Comparison of ENCODE assay signal across 27 cellular contexts in genomic region chr16:31274831-31275816, GRCh38. TPM values are rescaled to one million over a fixed set of nuclear protein-coding genes. Genes with fewer than 3 reads are reported as not detected.
DNase-seq lines count a peak whose midpoint lies in the region; ATAC-seq, FAIRE-seq and TF ChIP-seq lines count a peak whose summit lies in the region.
"Had no signal": no experiment of that assay in that cellular context is flagged by ENCODE, and none has a peak within 500 bp of the region (broad histone marks: within the 10 kb centered on the region; RNA-seq: fewer than 3 reads in every experiment).

No MANE protein-coding gene starts in this region.

- no peaks in the 10 kb centered on the region for H3K4me1 ChIP-seq in neutrophil (ENCODE audit: control insufficient read depth in 1 of 2, insufficient read depth in 1 of 2, low read depth in 1 of 2, low read length in 1 of 2)
- H3K4me1 ChIP-seq: stomach, thyroid gland had no signal

- no peaks in the 10 kb centered on the region for H3K27me3 ChIP-seq in neutrophil
- H3K27me3 ChIP-seq: thyroid gland had no signal

- TF ChIP-seq CTCF in neutrophil (IDR thresholded peaks at IDR 0.05) = no peak

- no peak overlapping the region for H3K4me3 ChIP-seq in neutrophil (ENCODE audit: low read depth in 1 of 2, low read length in 1 of 2)
- H3K4me3 ChIP-seq: stomach, thyroid gland had no signal

- TF ChIP-seq EP300 in Ishikawa (IDR thresholded peaks at IDR 0.05; ENCODE audit: borderline replicate concordance) = no peak

- no peak for FAIRE-seq in urothelium cell line (lab: Jason Lieb, UNC)
- FAIRE-seq: HepG2, islet of Langerhans had no signal

- H3K36me3 ChIP-seq in neutrophil = peaks cover 87% of the 10 kb centered on the region
- H3K36me3 ChIP-seq: thyroid gland had no signal

- H3K9me3 ChIP-seq in neutrophil = peaks cover 7% of the 10 kb centered on the region
- H3K9me3 ChIP-seq: thyroid gland had no signal

- no peak for TF ChIP-seq RAD21 in Ishikawa (IDR thresholded peaks at IDR 0.05; ENCODE audit: low read depth)

- in situ Hi-C loops in G401 (cut with HindIII; ENCODE audit: low sequenced_read_pairs) = no loop called here

- ATAC-seq in GM21381 (IDR thresholded peaks at IDR 0.05; ENCODE audit: unreplicated experiment) (no peak), SK-N-SH treated with all-trans-retinoic acid at 6 μM for 48 hours (no peak)
- ATAC-seq: HepG2; left ventricle myocardium superior; naive thymus-derived CD8-positive, alpha-beta T cell had no signal

- H3K27ac ChIP-seq in neutrophil = peak overlapping the region; percentile 5
- H3K27ac ChIP-seq: stomach, thyroid gland had no signal

- peak; percentile 81 for DNase-seq in G401 (ENCODE audit: low spot score)
- DNase-seq in cerebellar cortex (ENCODE audit: low spot score) = peak; percentile 75
- DNase-seq in urothelium cell line (ENCODE audit: low spot score) = no peak
- DNase-seq: activated CD4-positive, alpha-beta memory T cell treated with anti-CD3 and anti-CD28 coated beads, Interleukin-2, amount 10 ng/mL, durations not matched to agents 7 days and 5 days; activated CD4-positive, CD25-positive, alpha-beta regulatory T cell treated with anti-CD3 and anti-CD28 coated beads, Interleukin-2, amount 50 U/mL, for 72 hours; dermis blood vessel endothelial cell; HFFc6; left ventricle myocardium superior; naive thymus-derived CD8-positive, alpha-beta T cell; NCI-H187 treated with DMSO at 0.1 percent for 48 hours; NCI-H345; NCI-H774; stimulated activated CD8-positive, alpha-beta memory T cell treated with anti-CD3 and anti-CD28 coated beads, Interleukin-4, amount 100 ng/mL, for 48 hours; stomach; thyroid gland had no signal

TF ChIP-seq in Ishikawa, 13 proteins besides CTCF, POLR2A, EP300 and RAD21:
- TF ChIP-seq USF1 (IDR thresholded peaks at IDR 0.05) (peak; percentile 53; the same call in 1 of the 2 replicates), CREB1 (IDR thresholded peaks at IDR 0.05; ENCODE audit: low read depth) (no peak), MAX (IDR thresholded peaks at IDR 0.05) (no peak), EGR1 (IDR thresholded peaks at IDR 0.05) (no peak), CEBPB (IDR thresholded peaks at IDR 0.05) (no peak), YY1 (IDR thresholded peaks at IDR 0.05; ENCODE audit: low read depth) (no peak)

TF ChIP-seq in SK-N-SH treated with all-trans-retinoic acid at 6 μM for 48 hours, 23 proteins besides CTCF, POLR2A, EP300 and RAD21:
- TF ChIP-seq OSR1 (CRISPR knock-in tag; IDR thresholded peaks at IDR 0.05) = no peak
TF ChIP-seq in SK-N-SH treated with all-trans-retinoic acid at 6 μM for 48 hours: peak in this region for 0.

RNA-seq across cellular contexts. Expression of gene ITGAM, which starts 15.3 kb away (rescaled TPM):
- 0.27 and 3.1 TPM in 2 replicates for total RNA-seq in G401 (2014; rRNA removed; shearing (Covaris generic))
- total RNA-seq: HFFc6 had no signal

RNA-seq across cellular contexts. Expression of gene PYDC1, which starts 58.2 kb away (rescaled TPM):
- not detected in 2 replicates for total RNA-seq in G401 (2014; rRNA removed; shearing (Covaris generic))
- total RNA-seq: activated CD4-positive, alpha-beta memory T cell treated with anti-CD3 and anti-CD28 coated beads, Interleukin-2, amount 10 ng/mL, durations not matched to agents 7 days and 5 days; activated T-helper 2 cell treated with anti-CD3 and anti-CD28 coated beads, Interferon-gamma antibody, Interleukin-2, Interleukin-4, amounts not matched to agents 10 μg/mL and 5 μg/mL and 100 μg/mL, durations not matched to agents 14 hours and 24 hours and 36 hours; aorta; dermis blood vessel endothelial cell; HepG2; HFFc6; left ventricle myocardium superior; mesothelial cell of epicardium; naive thymus-derived CD8-positive, alpha-beta T cell; omental fat pad; SK-MEL-5; skeletal muscle tissue; stomach; thyroid gland had no signal
